In the genomic region with DNA sequence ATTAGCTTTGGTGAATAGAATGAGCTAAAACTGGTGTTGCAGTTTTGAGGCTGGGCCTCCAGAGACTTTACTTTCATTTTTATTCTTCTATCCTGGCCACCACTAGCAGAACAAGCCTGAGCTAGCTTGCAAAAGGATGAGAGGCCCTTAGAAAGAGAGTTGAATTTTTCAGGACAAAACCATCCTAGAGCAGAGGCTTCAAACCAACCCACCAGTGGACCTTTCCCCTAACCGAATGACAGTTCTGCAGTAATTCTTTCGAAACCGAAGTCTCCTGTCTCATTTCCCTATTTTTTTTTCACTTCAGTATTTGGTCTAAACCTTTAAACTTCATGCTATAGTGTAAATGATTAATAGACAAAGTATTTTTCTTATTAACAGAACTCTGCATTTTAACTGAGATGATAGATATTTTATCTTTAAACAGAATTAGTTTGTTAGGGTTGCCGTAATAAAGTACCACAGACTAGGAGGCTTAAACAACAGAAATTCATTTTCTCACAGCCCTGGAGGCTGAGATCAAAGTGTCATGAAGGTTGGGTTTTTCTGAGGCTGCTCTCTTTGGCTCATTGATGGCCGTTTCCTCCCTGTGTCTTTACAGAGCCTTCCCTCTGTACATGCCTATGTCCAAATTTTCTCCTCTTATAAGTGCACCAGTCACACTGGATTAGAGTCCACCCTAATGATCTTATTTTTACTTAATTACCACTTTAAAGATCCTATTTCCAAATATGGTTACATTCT, we compare ENCODE assay signal across 11 cellular contexts.
A peak's percentile ranks its signal among the peaks of the same experiment; 100 is the strongest.
DNase-seq lines count a peak whose midpoint lies in the region; ATAC-seq, FAIRE-seq and TF ChIP-seq lines count a peak whose summit lies in the region.
"Had no signal": no experiment of that assay in that cellular context is flagged by ENCODE, and none has a peak within 500 bp of the region (broad histone marks: within the 10 kb centered on the region; RNA-seq: fewer than 3 reads in every experiment).

No MANE protein-coding gene starts in this region.

- H3K4me1 ChIP-seq in pancreas = no peaks in the 10 kb centered on the region
- peaks cover 0 to 6% (median 0%) of the 10 kb centered on the region in 9 donors for H3K4me1 ChIP-seq in heart right ventricle
- H3K4me1 ChIP-seq: A549 had no signal

- ATAC-seq in GM19395 (IDR thresholded peaks at IDR 0.05; ENCODE audit: unreplicated experiment) (peak; percentile 93), HG02884 (IDR thresholded peaks at IDR 0.05; ENCODE audit: unreplicated experiment) (peak; percentile 91), pancreas (no peak), heart right ventricle (no peak)
- ATAC-seq: A549, right cardiac atrium had no signal

- H3K27me3 ChIP-seq in GM06990 (replicated peaks; ENCODE audit: control insufficient read depth, insufficient read depth, low read length) = no peaks in the 10 kb centered on the region
- H3K27me3 ChIP-seq in pancreas = no peaks in the 10 kb centered on the region
- H3K27me3 ChIP-seq in heart right ventricle = no peaks in the 10 kb centered on the region

- DNase-seq in GM06990 (ENCODE audit: extremely low read depth, insufficient read length) = peak; percentile 25
- peak; percentile 8 for DNase-seq in M059J (ENCODE audit: low read depth)
- no peak for DNase-seq in pancreas
- no peak for DNase-seq in NCI-H187 (lab: John Stamatoyannopoulos, UW)
- DNase-seq in heart right ventricle = no peak
- no peak for DNase-seq in cerebellar cortex (ENCODE audit: low spot score)
- DNase-seq: right cardiac atrium had no signal

- no peak overlapping the region for H3K4me3 ChIP-seq in GM06990 (replicated peaks; ENCODE audit: low read depth, low read length)
- H3K4me3 ChIP-seq in pancreas = no peak overlapping the region
- no peak overlapping the region for H3K4me3 ChIP-seq in heart right ventricle
- H3K4me3 ChIP-seq: A549, lung had no signal

- FAIRE-seq in pancreas (lab: Jason Lieb, UNC) = no peak
- FAIRE-seq: A549 had no signal

- H3K9me3 ChIP-seq in pancreas = no peaks in the 10 kb centered on the region
- no peaks in the 10 kb centered on the region for H3K9me3 ChIP-seq in heart right ventricle
- H3K9me3 ChIP-seq: A549 had no signal

- 87 to 92% methylated on average over 5 of the region's 5 CpGs for WGBS in pancreas, 2 donors
- 77 to 88% methylated on average over 5 of the region's 5 CpGs for WGBS in heart right ventricle, 2 donors

- no peaks in the 10 kb centered on the region for H3K36me3 ChIP-seq in GM06990 (ENCODE audit: control insufficient read depth, insufficient read depth, low read length)
- no peaks in the 10 kb centered on the region for H3K36me3 ChIP-seq in pancreas
- no peaks in the 10 kb centered on the region for H3K36me3 ChIP-seq in heart right ventricle

- no peak overlapping the region for H3K27ac ChIP-seq in pancreas
- H3K27ac ChIP-seq in heart right ventricle = no peak overlapping the region
- H3K27ac ChIP-seq: A549 had no signal

- intact Hi-C loops in pancreas (cut with DNase I) = no loop called here
- intact Hi-C loops in heart right ventricle (cut with DNase I) = loop anchor here in 3 of 10 donors (10.0 kb wide), 3 partner anchors 305 to 515 kb away; no protein-coding TSS in a partner anchor

- no peak for TF ChIP-seq CTCF in GM06990 (IDR thresholded peaks at IDR 0.05; ENCODE audit: insufficient read depth, low read length, poor library complexity, severe bottlenecking)
- TF ChIP-seq CTCF in pancreas (IDR thresholded peaks at IDR 0.05) = no peak
- no peak for TF ChIP-seq CTCF in heart right ventricle (IDR thresholded peaks at IDR 0.05)

Comparison
In these comparisons a context has a peak if more than half of its experiments do, and no peak if none do; other contexts are left out.
1. DNase-seq: peak in GM06990 (single experiment) and M059J (single experiment); none in pancreas (0 of 6), NCI-H187 (0 of 2), heart right ventricle (0 of 2) and cerebellar cortex (single experiment).
2. ATAC-seq: peak in GM19395 (single experiment) and HG02884 (single experiment); none in pancreas (0 of 4) and heart right ventricle (0 of 8).